ENCODE assay signal across 1 cellular context in the genomic region with DNA sequence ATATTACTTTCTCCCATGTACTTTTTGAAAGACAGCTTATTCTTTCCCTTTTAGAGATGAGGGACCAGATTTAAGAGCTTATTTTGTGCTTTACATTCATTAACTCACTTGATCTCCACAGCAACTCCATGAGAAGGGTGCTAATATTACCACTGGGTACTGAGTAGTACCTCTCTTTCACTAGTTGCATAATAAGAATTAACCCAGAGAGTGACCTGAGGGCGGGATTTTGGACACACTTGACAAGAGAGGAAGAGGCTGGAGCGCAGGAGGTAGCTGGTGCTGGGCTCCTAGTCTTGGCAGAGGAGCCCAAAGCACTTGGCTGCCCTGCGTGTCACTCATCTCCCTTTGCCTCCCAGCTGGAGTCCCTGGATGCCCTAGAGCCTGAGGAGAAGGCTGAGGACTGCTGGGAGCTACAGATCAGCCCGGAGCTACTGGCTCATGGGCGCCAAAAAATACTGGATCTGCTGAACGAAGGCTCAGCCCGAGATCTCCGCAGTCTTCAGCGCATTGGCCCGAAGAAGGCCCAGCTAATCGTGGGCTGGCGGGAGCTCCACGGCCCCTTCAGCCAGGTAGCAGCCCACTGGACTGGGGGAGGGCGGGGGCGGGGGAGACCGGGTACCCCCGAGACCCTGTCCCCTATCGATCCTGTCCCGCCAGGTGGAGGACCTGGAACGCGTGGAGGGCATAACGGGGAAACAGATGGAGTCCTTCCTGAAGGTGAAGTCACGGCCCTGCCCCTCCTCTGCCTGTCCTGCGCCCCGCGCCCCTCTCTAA.
TF ChIP-seq lines count a peak whose summit lies in the region.

No MANE protein-coding gene starts in this region.

TF ChIP-seq in HepG2, 621 proteins besides CTCF, POLR2A, EP300 and RAD21 (continued from another document):
- TF ChIP-seq, protein P1, sequence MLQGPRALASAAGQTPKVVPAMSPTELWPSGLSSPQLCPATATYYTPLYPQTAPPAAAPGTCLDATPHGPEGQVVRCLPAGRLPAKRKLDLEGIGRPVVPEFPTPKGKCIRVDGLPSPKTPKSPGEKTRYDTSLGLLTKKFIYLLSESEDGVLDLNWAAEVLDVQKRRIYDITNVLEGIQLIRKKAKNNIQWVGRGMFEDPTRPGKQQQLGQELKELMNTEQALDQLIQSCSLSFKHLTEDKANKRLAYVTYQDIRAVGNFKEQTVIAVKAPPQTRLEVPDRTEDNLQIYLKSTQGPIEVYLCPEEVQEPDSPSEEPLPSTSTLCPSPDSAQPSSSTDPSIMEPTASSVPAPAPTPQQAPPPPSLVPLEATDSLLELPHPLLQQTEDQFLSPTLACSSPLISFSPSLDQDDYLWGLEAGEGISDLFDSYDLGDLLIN (CRISPR knock-in tag; IDR thresholded peaks at IDR 0.05; ENCODE audit: borderline replicate concordance) = 0 out of 2 replicates have a peak, but pooled peaks have one; percentile 62
- TF ChIP-seq ZBTB38 (CRISPR knock-in tag; IDR thresholded peaks at IDR 0.05) = 0 out of 2 replicates have a peak, but pooled peaks have one; percentile 73
- TF ChIP-seq NCOA1 (CRISPR knock-in tag; IDR thresholded peaks at IDR 0.05) = peak; percentile 93; the same call in 1 of the 2 replicates
- TF ChIP-seq MED1 (CRISPR knock-in tag; IDR thresholded peaks at IDR 0.05) = no peak
- TF ChIP-seq ZNF124 (CRISPR knock-in tag; IDR thresholded peaks at IDR 0.05) = no peak
- TF ChIP-seq ZNF292 (CRISPR knock-in tag; IDR thresholded peaks at IDR 0.05; ENCODE audit: borderline replicate concordance, low read depth) = peak; percentile 15; the same call in 1 of the 2 replicates
- TF ChIP-seq ZFP90 (CRISPR knock-in tag; IDR thresholded peaks at IDR 0.05; ENCODE audit: borderline replicate concordance) = peak; percentile 7
- TF ChIP-seq MLLT10 (CRISPR knock-in tag; IDR thresholded peaks at IDR 0.05) = no peak
- no peak for TF ChIP-seq ZSCAN29 (CRISPR knock-in tag; conservative IDR thresholded peaks at IDR 0.05)
- TF ChIP-seq, protein P2, sequence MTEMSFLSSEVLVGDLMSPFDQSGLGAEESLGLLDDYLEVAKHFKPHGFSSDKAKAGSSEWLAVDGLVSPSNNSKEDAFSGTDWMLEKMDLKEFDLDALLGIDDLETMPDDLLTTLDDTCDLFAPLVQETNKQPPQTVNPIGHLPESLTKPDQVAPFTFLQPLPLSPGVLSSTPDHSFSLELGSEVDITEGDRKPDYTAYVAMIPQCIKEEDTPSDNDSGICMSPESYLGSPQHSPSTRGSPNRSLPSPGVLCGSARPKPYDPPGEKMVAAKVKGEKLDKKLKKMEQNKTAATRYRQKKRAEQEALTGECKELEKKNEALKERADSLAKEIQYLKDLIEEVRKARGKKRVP (CRISPR knock-in tag; IDR thresholded peaks at IDR 0.05) = no peak
- TF ChIP-seq, protein P3, sequence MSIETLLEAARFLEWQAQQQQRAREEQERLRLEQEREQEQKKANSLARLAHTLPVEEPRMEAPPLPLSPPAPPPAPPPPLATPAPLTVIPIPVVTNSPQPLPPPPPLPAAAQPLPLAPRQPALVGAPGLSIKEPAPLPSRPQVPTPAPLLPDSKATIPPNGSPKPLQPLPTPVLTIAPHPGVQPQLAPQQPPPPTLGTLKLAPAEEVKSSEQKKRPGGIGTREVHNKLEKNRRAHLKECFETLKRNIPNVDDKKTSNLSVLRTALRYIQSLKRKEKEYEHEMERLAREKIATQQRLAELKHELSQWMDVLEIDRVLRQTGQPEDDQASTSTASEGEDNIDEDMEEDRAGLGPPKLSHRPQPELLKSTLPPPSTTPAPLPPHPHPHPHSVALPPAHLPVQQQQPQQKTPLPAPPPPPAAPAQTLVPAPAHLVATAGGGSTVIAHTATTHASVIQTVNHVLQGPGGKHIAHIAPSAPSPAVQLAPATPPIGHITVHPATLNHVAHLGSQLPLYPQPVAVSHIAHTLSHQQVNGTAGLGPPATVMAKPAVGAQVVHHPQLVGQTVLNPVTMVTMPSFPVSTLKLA (IDR thresholded peaks at IDR 0.05) = no peak
- TF ChIP-seq ZNF572 (CRISPR knock-in tag; IDR thresholded peaks at IDR 0.05) = no peak
- no peak for TF ChIP-seq GZF1 (CRISPR knock-in tag; IDR thresholded peaks at IDR 0.05)
- 0 out of 2 replicates have a peak, but pooled peaks have one; percentile 31 for TF ChIP-seq NFIB (CRISPR knock-in tag; IDR thresholded peaks at IDR 0.05; ENCODE audit: borderline replicate concordance)
- peak; percentile 87 for TF ChIP-seq MTF2 (CRISPR knock-in tag; IDR thresholded peaks at IDR 0.05; ENCODE audit: borderline replicate concordance)
- no peak for TF ChIP-seq SNRNP70 (IDR thresholded peaks at IDR 0.05; ENCODE audit: low read depth, low read length)
- no peak for TF ChIP-seq HOXD1 (CRISPR knock-in tag; IDR thresholded peaks at IDR 0.05)
- TF ChIP-seq ZNF629 (CRISPR knock-in tag; conservative IDR thresholded peaks at IDR 0.05) = no peak
- TF ChIP-seq, protein P4, sequence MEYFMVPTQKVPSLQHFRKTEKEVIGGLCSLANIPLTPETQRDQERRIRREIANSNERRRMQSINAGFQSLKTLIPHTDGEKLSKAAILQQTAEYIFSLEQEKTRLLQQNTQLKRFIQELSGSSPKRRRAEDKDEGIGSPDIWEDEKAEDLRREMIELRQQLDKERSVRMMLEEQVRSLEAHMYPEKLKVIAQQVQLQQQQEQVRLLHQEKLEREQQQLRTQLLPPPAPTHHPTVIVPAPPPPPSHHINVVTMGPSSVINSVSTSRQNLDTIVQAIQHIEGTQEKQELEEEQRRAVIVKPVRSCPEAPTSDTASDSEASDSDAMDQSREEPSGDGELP (IDR thresholded peaks at IDR 0.05; ENCODE audit: borderline replicate concordance, low read depth) = 0 out of 2 replicates have a peak, but pooled peaks have one; percentile 19
- TF ChIP-seq, protein P5, sequence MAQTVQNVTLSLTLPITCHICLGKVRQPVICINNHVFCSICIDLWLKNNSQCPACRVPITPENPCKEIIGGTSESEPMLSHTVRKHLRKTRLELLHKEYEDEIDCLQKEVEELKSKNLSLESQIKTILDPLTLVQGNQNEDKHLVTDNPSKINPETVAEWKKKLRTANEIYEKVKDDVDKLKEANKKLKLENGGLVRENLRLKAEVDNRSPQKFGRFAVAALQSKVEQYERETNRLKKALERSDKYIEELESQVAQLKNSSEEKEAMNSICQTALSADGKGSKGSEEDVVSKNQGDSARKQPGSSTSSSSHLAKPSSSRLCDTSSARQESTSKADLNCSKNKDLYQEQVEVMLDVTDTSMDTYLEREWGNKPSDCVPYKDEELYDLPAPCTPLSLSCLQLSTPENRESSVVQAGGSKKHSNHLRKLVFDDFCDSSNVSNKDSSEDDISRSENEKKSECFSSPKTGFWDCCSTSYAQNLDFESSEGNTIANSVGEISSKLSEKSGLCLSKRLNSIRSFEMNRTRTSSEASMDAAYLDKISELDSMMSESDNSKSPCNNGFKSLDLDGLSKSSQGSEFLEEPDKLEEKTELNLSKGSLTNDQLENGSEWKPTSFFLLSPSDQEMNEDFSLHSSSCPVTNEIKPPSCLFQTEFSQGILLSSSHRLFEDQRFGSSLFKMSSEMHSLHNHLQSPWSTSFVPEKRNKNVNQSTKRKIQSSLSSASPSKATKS (CRISPR knock-in tag; IDR thresholded peaks at IDR 0.05) = no peak
- no peak; the same call in 1 of the 2 replicates for TF ChIP-seq ZFYVE20 (CRISPR knock-in tag; IDR thresholded peaks at IDR 0.05; ENCODE audit: borderline replicate concordance, low read depth)
- TF ChIP-seq CREB1 (IDR thresholded peaks at IDR 0.05) = no peak
- no peak for TF ChIP-seq CREB1 (CRISPR knock-in tag; IDR thresholded peaks at IDR 0.05)
- TF ChIP-seq MTA1 (CRISPR knock-in tag; IDR thresholded peaks at IDR 0.05; ENCODE audit: borderline replicate concordance) = no peak
- no peak for TF ChIP-seq ZNF567 (CRISPR knock-in tag; IDR thresholded peaks at IDR 0.05; ENCODE audit: borderline replicate concordance)
- TF ChIP-seq, protein P6, sequence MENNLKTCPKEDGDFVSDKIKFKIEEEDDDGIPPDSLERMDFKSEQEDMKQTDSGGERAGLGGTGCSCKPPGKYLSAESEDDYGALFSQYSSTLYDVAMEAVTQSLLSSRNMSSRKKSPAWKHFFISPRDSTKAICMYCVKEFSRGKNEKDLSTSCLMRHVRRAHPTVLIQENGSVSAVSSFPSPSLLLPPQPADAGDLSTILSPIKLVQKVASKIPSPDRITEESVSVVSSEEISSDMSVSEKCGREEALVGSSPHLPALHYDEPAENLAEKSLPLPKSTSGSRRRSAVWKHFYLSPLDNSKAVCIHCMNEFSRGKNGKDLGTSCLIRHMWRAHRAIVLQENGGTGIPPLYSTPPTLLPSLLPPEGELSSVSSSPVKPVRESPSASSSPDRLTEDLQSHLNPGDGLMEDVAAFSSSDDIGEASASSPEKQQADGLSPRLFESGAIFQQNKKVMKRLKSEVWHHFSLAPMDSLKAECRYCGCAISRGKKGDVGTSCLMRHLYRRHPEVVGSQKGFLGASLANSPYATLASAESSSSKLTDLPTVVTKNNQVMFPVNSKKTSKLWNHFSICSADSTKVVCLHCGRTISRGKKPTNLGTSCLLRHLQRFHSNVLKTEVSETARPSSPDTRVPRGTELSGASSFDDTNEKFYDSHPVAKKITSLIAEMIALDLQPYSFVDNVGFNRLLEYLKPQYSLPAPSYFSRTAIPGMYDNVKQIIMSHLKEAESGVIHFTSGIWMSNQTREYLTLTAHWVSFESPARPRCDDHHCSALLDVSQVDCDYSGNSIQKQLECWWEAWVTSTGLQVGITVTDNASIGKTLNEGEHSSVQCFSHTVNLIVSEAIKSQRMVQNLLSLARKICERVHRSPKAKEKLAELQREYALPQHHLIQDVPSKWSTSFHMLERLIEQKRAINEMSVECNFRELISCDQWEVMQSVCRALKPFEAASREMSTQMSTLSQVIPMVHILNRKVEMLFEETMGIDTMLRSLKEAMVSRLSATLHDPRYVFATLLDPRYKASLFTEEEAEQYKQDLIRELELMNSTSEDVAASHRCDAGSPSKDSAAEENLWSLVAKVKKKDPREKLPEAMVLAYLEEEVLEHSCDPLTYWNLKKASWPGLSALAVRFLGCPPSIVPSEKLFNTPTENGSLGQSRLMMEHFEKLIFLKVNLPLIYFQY (CRISPR knock-in tag; IDR thresholded peaks at IDR 0.05; ENCODE audit: borderline replicate concordance) = no peak
- no peak for TF ChIP-seq ZNF850 (CRISPR knock-in tag; conservative IDR thresholded peaks at IDR 0.05)
- TF ChIP-seq ZFP1 (CRISPR knock-in tag; IDR thresholded peaks at IDR 0.05) = no peak
- TF ChIP-seq, protein P7, sequence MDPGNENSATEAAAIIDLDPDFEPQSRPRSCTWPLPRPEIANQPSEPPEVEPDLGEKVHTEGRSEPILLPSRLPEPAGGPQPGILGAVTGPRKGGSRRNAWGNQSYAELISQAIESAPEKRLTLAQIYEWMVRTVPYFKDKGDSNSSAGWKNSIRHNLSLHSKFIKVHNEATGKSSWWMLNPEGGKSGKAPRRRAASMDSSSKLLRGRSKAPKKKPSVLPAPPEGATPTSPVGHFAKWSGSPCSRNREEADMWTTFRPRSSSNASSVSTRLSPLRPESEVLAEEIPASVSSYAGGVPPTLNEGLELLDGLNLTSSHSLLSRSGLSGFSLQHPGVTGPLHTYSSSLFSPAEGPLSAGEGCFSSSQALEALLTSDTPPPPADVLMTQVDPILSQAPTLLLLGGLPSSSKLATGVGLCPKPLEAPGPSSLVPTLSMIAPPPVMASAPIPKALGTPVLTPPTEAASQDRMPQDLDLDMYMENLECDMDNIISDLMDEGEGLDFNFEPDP (CRISPR knock-in tag; conservative IDR thresholded peaks at IDR 0.05) = 0 out of 2 replicates have a peak, but pooled peaks have one; percentile 92
- peak; percentile 44; the same call in 1 of the 2 replicates for TF ChIP-seq ZNF329 (CRISPR knock-in tag; IDR thresholded peaks at IDR 0.05; ENCODE audit: low read depth)
- 0 out of 2 replicates have a peak, but pooled peaks have one; percentile 20 for TF ChIP-seq ZNF577 (CRISPR knock-in tag; IDR thresholded peaks at IDR 0.05; ENCODE audit: borderline replicate concordance, low read depth)
- TF ChIP-seq MZF1 (CRISPR knock-in tag; IDR thresholded peaks at IDR 0.05; ENCODE audit: borderline replicate concordance) = no peak
- 0 out of 2 replicates have a peak, but pooled peaks have one; percentile 9 for TF ChIP-seq ZZZ3 (CRISPR knock-in tag; IDR thresholded peaks at IDR 0.05; ENCODE audit: borderline replicate concordance)
